Comparison of ENCODE assay signal across 13 cellular contexts in genomic region chr4:183173580-183174526, GRCh38.
A peak's percentile ranks its signal among the peaks of the same experiment; 100 is the strongest.
DNase-seq lines count a peak whose midpoint lies in the region; ATAC-seq, FAIRE-seq and TF ChIP-seq lines count a peak whose summit lies in the region.
"Had no signal": no experiment of that assay in that cellular context is flagged by ENCODE, and none has a peak within 500 bp of the region (broad histone marks: within the 10 kb centered on the region; RNA-seq: fewer than 3 reads in every experiment).

No MANE protein-coding gene starts in this region.

- no peaks in the 10 kb centered on the region for H3K9me3 Mint-ChIP-seq in Caco-2 (ENCODE audit: unreplicated experiment)
- H3K9me3 Mint-ChIP-seq: naive thymus-derived CD4-positive, alpha-beta T cell had no signal

- no peak for DNase-seq in A549 (ENCODE audit: low read depth in 1 of 2, low spot score in 1 of 2)
- no peak for DNase-seq in coronary artery (ENCODE audit: low spot score)
- peak; percentile 24 for DNase-seq in kidney glomerular epithelial cell (lab: John Stamatoyannopoulos, UW)
- DNase-seq in Caco-2, result no peak
- no peak for DNase-seq in esophagus muscularis mucosa (ENCODE audit: extremely low spot score)
- DNase-seq in urothelium cell line (ENCODE audit: low spot score), result no peak
- no peak for DNase-seq in psoas muscle
- DNase-seq: naive thymus-derived CD4-positive, alpha-beta T cell; NCI-H1105; NCI-H510A treated with DMSO at 0.1 percent for 48 hours had no signal

- H3K36me3 ChIP-seq in HUES48 (ENCODE audit: control insufficient read depth, insufficient read depth, low read length), result no peaks in the 10 kb centered on the region
- no peaks in the 10 kb centered on the region for H3K36me3 ChIP-seq in Caco-2 (ENCODE audit: control insufficient read depth, insufficient read depth, low read length)
- no peaks in the 10 kb centered on the region for H3K36me3 ChIP-seq in esophagus muscularis mucosa
- no peaks in the 10 kb centered on the region for H3K36me3 ChIP-seq in psoas muscle (ENCODE audit: insufficient read depth in 1 of 2, low read depth in 1 of 2)

- no peak overlapping the region for H3K27ac Mint-ChIP-seq in Caco-2 (ENCODE audit: unreplicated experiment)
- H3K27ac Mint-ChIP-seq: activated naive CD8-positive, alpha-beta T cell; B cell; naive thymus-derived CD4-positive, alpha-beta T cell had no signal

- no TSS peak for BruUV-seq in Caco-2 (replicated peaks; lab: Mats Ljungman, UMichigan)

- intact Hi-C loops in Caco-2 (cut with micrococcal nuclease; ENCODE audit: unreplicated experiment), result no loop called here
- intact Hi-C loops in esophagus muscularis mucosa (cut with DNase I), result loop anchor here (10.0 kb wide), 1 partner anchor 69 kb away; no protein-coding TSS in a partner anchor
- intact Hi-C loops in psoas muscle (cut with DNase I), result no loop called here

- no peaks in the 10 kb centered on the region for H3K9me3 ChIP-seq in A549
- no peaks in the 10 kb centered on the region for H3K9me3 ChIP-seq in HUES48 (ENCODE audit: control insufficient read depth, insufficient read depth, low read length)
- H3K9me3 ChIP-seq in Caco-2, result no peaks in the 10 kb centered on the region
- no peaks in the 10 kb centered on the region for H3K9me3 ChIP-seq in esophagus muscularis mucosa
- H3K9me3 ChIP-seq in psoas muscle, result no peaks in the 10 kb centered on the region

- H3K4me3 Mint-ChIP-seq in Caco-2 (ENCODE audit: unreplicated experiment), result no peak overlapping the region
- H3K4me3 Mint-ChIP-seq: activated naive CD8-positive, alpha-beta T cell; B cell; naive thymus-derived CD4-positive, alpha-beta T cell had no signal

- 24% methylated on average over 10 of the region's 13 CpGs for WGBS in A549 (ENCODE audit: missing lambda C conversion rate)
- WGBS in esophagus muscularis mucosa, result 63% methylated on average over 13 of the region's 13 CpGs
- WGBS in psoas muscle, 3 donors, result 55 to 68% (median 56%) methylated on average over 13 of the region's 13 CpGs

- H3K4me1 ChIP-seq in A549, result peaks cover 73% of the 10 kb centered on the region
- H3K4me1 ChIP-seq in HUES48 (ENCODE audit: control insufficient read depth, insufficient read depth, low read length), result peaks cover 78% of the 10 kb centered on the region
- H3K4me1 ChIP-seq in Caco-2, result peaks cover 78% of the 10 kb centered on the region
- H3K4me1 ChIP-seq in esophagus muscularis mucosa, result peaks cover 25 to 52% (median 39%) of the 10 kb centered on the region in 4 donors
- H3K4me1 ChIP-seq in psoas muscle, result peaks cover 4% of the 10 kb centered on the region

- POLR2A ChIA-PET in A549 (lab: Yijun Ruan, JAX) (no interaction called here), Caco-2 (lab: Charles Lee) (no interaction called here)

- peak; percentile 55 to 60; a peak in 5 of 6 replicates for ATAC-seq in A549
- no peak for ATAC-seq in psoas muscle
- ATAC-seq: naive thymus-derived CD4-positive, alpha-beta T cell had no signal

- TF ChIP-seq CTCF in A549 (IDR thresholded peaks at IDR 0.05), result no peak
- TF ChIP-seq CTCF in coronary artery (IDR thresholded peaks at IDR 0.05), result no peak
- TF ChIP-seq CTCF in Caco-2 (IDR thresholded peaks at IDR 0.05; ENCODE audit: insufficient read depth in 1 of 2, low read depth in 1 of 2, low read length in 1 of 2, severe bottlenecking in 1 of 2, unreplicated experiment in 1 of 2), result no peak
- no peak for TF ChIP-seq CTCF in esophagus muscularis mucosa (IDR thresholded peaks at IDR 0.05)
- TF ChIP-seq CTCF in psoas muscle (IDR thresholded peaks at IDR 0.05), result no peak

- H3K27me3 Mint-ChIP-seq in Caco-2 (ENCODE audit: insufficient read depth, unreplicated experiment), result no peaks in the 10 kb centered on the region

- H3K36me3 Mint-ChIP-seq in Caco-2 (ENCODE audit: insufficient read depth, unreplicated experiment), result peaks cover 30% of the 10 kb centered on the region
- H3K36me3 Mint-ChIP-seq: activated naive CD8-positive, alpha-beta T cell had no signal

- H3K9ac ChIP-seq in HUES48 (ENCODE audit: low read depth, low read length), result no peak overlapping the region

- no peak for TF ChIP-seq RAD21 in A549 (conservative IDR thresholded peaks at IDR 0.05 in 1 of 2, IDR thresholded peaks at IDR 0.05 in 1 of 2)

- peak overlapping the region; percentile 23; the same call in 2 of the 3 replicates for H3K4me3 ChIP-seq in A549
- H3K4me3 ChIP-seq in HUES48 (ENCODE audit: low read depth, low read length), result 0 out of 2 replicates have a peak overlapping the region, but pooled peaks have one; percentile 10
- H3K4me3 ChIP-seq in coronary artery, result peak overlapping the region; percentile 45
- no peak overlapping the region for H3K4me3 ChIP-seq in Caco-2 (ENCODE audit: low read depth, low read length)
- H3K4me3 ChIP-seq in esophagus muscularis mucosa, result no peak overlapping the region
- H3K4me3 ChIP-seq in psoas muscle, result no peak overlapping the region

- CTCF ChIA-PET in A549 (lab: Yijun Ruan, JAX), result no interaction called here
- CTCF ChIA-PET in Caco-2 (lab: Charles Lee), result no interaction called here

- peak overlapping the region; percentile 72 for H3K4me2 ChIP-seq in A549

- FAIRE-seq in A549 (lab: Jason Lieb, UNC) (no peak), urothelium cell line (lab: Jason Lieb, UNC) (no peak)

- H3K27me3 ChIP-seq in HUES48 (ENCODE audit: control insufficient read depth, insufficient read depth, low read length) (no peaks in the 10 kb centered on the region), Caco-2 (replicated peaks; ENCODE audit: control insufficient read depth, insufficient read depth, low read length) (no peaks in the 10 kb centered on the region), esophagus muscularis mucosa (no peaks in the 10 kb centered on the region), psoas muscle (ENCODE audit: insufficient read depth in 3 of 3, low read length in 2 of 3) (no peaks in the 10 kb centered on the region)

- no peak for TF ChIP-seq POLR2A in A549 (IDR thresholded peaks at IDR 0.05; ENCODE audit: low read length)
- no peak for TF ChIP-seq POLR2A in esophagus muscularis mucosa (IDR thresholded peaks at IDR 0.05; ENCODE audit: low read depth)

- no peak for TF ChIP-seq EP300 in A549 (IDR thresholded peaks at IDR 0.05)
- TF ChIP-seq EP300 in esophagus muscularis mucosa (IDR thresholded peaks at IDR 0.05), result no peak

- H3K27ac ChIP-seq in A549 (peak overlapping the region; percentile 71 to 79), HUES48 (ENCODE audit: low read depth, low read length) (peak overlapping the region; percentile 70), coronary artery (no peak overlapping the region), esophagus muscularis mucosa (replicated peaks in 1 of 4) (no peak overlapping the region), psoas muscle (no peak overlapping the region)

- peaks cover 46% of the 10 kb centered on the region for H3K4me1 Mint-ChIP-seq in Caco-2 (ENCODE audit: low read depth, unreplicated experiment)
- H3K4me1 Mint-ChIP-seq: B cell had no signal

TF ChIP-seq in A549, 52 proteins besides CTCF, POLR2A, EP300 and RAD21:
- TF ChIP-seq MYC (IDR thresholded peaks at IDR 0.05; ENCODE audit: borderline replicate concordance, low read length) (no peak), PHF8 (IDR thresholded peaks at IDR 0.05; ENCODE audit: borderline replicate concordance, low read depth) (no peak), ELK1 (IDR thresholded peaks at IDR 0.05; ENCODE audit: low read depth, low read length) (no peak), GATA3 (IDR thresholded peaks at IDR 0.05; ENCODE audit: borderline replicate concordance) (no peak)

Comparison
In these comparisons a context has a peak if more than half of its experiments do, and no peak if none do; other contexts are left out.
1. ATAC-seq: peak in A549 (2 of 2); none in psoas muscle (0 of 4).
2. H3K27ac ChIP-seq: peak in A549 (2 of 2) and HUES48 (single experiment); none in coronary artery (0 of 2), esophagus muscularis mucosa (0 of 4) and psoas muscle (single experiment).
3. H3K4me3 ChIP-seq: peak in A549 (single experiment), HUES48 (single experiment) and coronary artery (single experiment); none in Caco-2 (single experiment), esophagus muscularis mucosa (0 of 4) and psoas muscle (single experiment).